9 cellular contexts compared by ENCODE assay signal in genomic region chr10:124693801-124694416, GRCh38. TPM values are rescaled to one million over a fixed set of nuclear protein-coding genes. Genes with fewer than 3 reads are reported as not detected.
DNase-seq lines count a peak whose midpoint lies in the region; ATAC-seq and TF ChIP-seq lines count a peak whose summit lies in the region.
"Had no signal": no experiment of that assay in that cellular context is flagged by ENCODE, and none has a peak within 500 bp of the region (broad histone marks: within the 10 kb centered on the region; RNA-seq: fewer than 3 reads in every experiment).

No MANE protein-coding gene starts in this region.

- H3K36me3 ChIP-seq in esophagus muscularis mucosa: peaks cover 0 to 37% (median 13%) of the 10 kb centered on the region in 4 donors
- peaks cover 0 to 80% (median 25%) of the 10 kb centered on the region in 6 donors for H3K36me3 ChIP-seq in spleen

- intact Hi-C loops in esophagus muscularis mucosa (cut with DNase I): no loop called here
- intact Hi-C loops in spleen (cut with DNase I; ENCODE audit: low total_unique reads): no loop called here

- H3K4me3 ChIP-seq in esophagus muscularis mucosa (no peak overlapping the region), spleen (peak overlapping the region in 1 of 8 donors; percentile 7)
- H3K4me3 ChIP-seq: vagina had no signal

- H3K27ac ChIP-seq in esophagus muscularis mucosa (replicated peaks in 1 of 4) (peak overlapping the region; percentile 4 to 60 (median 44)), spleen (peak overlapping the region; percentile 57 to 95 (median 88))
- H3K27ac ChIP-seq: vagina had no signal

- 55% methylated on average over 10 of the region's 10 CpGs for WGBS in esophagus muscularis mucosa
- WGBS in spleen, 5 donors: 58 to 72% (median 67%) methylated on average over 8 to 10 of the region's 10 CpGs

- DNase-seq in NCI-H2227 (lab: John Stamatoyannopoulos, UW; ENCODE audit: unreplicated experiment) (peak; percentile 8), NCI-H2227 treated with DMSO at 0.1 percent for 48 hours (lab: John Stamatoyannopoulos, UW) (no peak), NCI-H2171 (lab: John Stamatoyannopoulos, UW) (peak; percentile 56), esophagus muscularis mucosa (ENCODE audit: extremely low spot score) (no peak), spleen (peak; percentile 56)
- DNase-seq in activated CD8-positive, alpha-beta memory T cell treated with anti-CD3 and anti-CD28 coated beads, Interleukin-2, amount 50 U/mL, for 48 hours: no peak

- ATAC-seq in HG02981 (IDR thresholded peaks at IDR 0.05; ENCODE audit: unreplicated experiment) (no peak), GM19452 (IDR thresholded peaks at IDR 0.05; ENCODE audit: unreplicated experiment) (no peak)

- peaks cover 37 to 71% (median 41%) of the 10 kb centered on the region in 4 donors for H3K4me1 ChIP-seq in esophagus muscularis mucosa
- peaks cover 26 to 100% (median 86%) of the 10 kb centered on the region in 6 donors for H3K4me1 ChIP-seq in spleen

- TF ChIP-seq POLR2A in esophagus muscularis mucosa (IDR thresholded peaks at IDR 0.05; ENCODE audit: low read depth) (no peak), spleen (IDR thresholded peaks at IDR 0.05) (no peak)

- TF ChIP-seq EP300 in esophagus muscularis mucosa (IDR thresholded peaks at IDR 0.05): no peak

- H3K9me3 ChIP-seq in esophagus muscularis mucosa: no peaks in the 10 kb centered on the region
- H3K9me3 ChIP-seq in spleen: no peaks in the 10 kb centered on the region
- H3K9me3 ChIP-seq: vagina had no signal

- no peaks in the 10 kb centered on the region for H3K27me3 ChIP-seq in esophagus muscularis mucosa
- no peaks in the 10 kb centered on the region for H3K27me3 ChIP-seq in spleen (replicated peaks in 1 of 7)
- H3K27me3 ChIP-seq: vagina had no signal

- TF ChIP-seq CTCF in esophagus muscularis mucosa (IDR thresholded peaks at IDR 0.05) (no peak), spleen (IDR thresholded peaks at IDR 0.05 in 8 of 11, conservative IDR thresholded peaks at IDR 0.05 in 3 of 11) (no peak)

RNA-seq across cellular contexts. Expression of gene FAM53B, which starts 50.3 kb away (rescaled TPM):
- total RNA-seq in esophagus muscularis mucosa (10 to 100 TPM; 25.2 to 43.3 (median 34.7) TPM), spleen (10 to 100 TPM; 43.8 to 94.0 (median 68.9) TPM)
- polyA plus RNA-seq in spleen: 10 to 100 TPM; 13.3 to 35.2 (median 20.0) TPM

Comparison
In these comparisons a context has a peak if more than half of its experiments do, and no peak if none do; other contexts are left out.
1. DNase-seq: peak in NCI-H2227 (single experiment), NCI-H2171 (single experiment) and spleen (single experiment); none in NCI-H2227 treated with DMSO at 0.1 percent for 48 hours (single experiment), esophagus muscularis mucosa (single experiment) and activated CD8-positive, alpha-beta memory T cell treated with anti-CD3 and anti-CD28 coated beads, Interleukin-2, amount 50 U/mL, for 48 hours (single experiment).